ENCODE assay signal across 19 cellular contexts in the genomic region with DNA sequence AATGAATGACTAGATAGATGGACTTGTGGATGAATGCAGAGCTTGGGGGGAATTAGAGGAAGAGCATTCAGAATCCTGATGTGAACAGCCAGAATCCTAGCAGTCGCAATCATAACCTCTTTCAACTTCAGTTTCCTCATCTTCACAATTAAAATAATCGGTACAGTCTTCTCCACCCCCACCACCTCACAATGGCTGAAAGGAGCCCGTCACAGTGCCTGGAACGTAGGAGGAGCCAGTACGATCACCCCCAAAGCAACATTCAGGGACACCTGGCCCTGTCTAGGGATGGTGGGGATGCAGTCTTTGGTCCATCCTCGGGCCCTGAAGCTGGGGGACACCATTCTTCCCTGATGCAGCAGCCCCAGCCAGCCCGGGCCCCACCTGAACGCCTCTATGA.
"Had no signal": no experiment of that assay in that cellular context is flagged by ENCODE, and none has a peak within 500 bp of the region (broad histone marks: within the 10 kb centered on the region; RNA-seq: fewer than 3 reads in every experiment).

No MANE protein-coding gene starts in this region.

- DNase-seq: cortex of kidney; effector memory CD4-positive, alpha-beta T cell; gastrocnemius medialis; immature natural killer cell; kidney; left cardiac atrium; left ventricle myocardium superior; mesenchymal stem cell; midbrain; nephron progenitor cell; sigmoid colon; stimulated activated CD4-positive, alpha-beta T cell treated with anti-CD3 and anti-CD28 coated beads, Interleukin-2, amount 100 ng/mL, for 24 hours; stimulated activated CD4-positive, alpha-beta T cell treated with anti-CD3 and anti-CD28 coated beads, Interleukin-4, amount 100 ng/mL, for 4 hours; stimulated activated naive CD4-positive, alpha-beta T cell treated with Interleukin-2 at 50 U/mL for 16 hours; trophoblast cell had no signal

- H3K4me3 ChIP-seq: gastrocnemius medialis, lung, right atrium auricular region, sigmoid colon, skin epidermis had no signal

- H3K27me3 ChIP-seq: gastrocnemius medialis, right atrium auricular region, sigmoid colon had no signal

- H3K9me3 ChIP-seq: gastrocnemius medialis, right atrium auricular region, sigmoid colon had no signal

- H3K4me1 ChIP-seq: sigmoid colon had no signal

- H3K27ac Mint-ChIP-seq: nephron progenitor cell had no signal

- H3K4me3 Mint-ChIP-seq: nephron progenitor cell had no signal

- H3K4me1 Mint-ChIP-seq: nephron progenitor cell had no signal

- H3K27ac ChIP-seq: gastrocnemius medialis, right atrium auricular region, sigmoid colon, skin epidermis had no signal

- H3K9me3 Mint-ChIP-seq: immature natural killer cell, nephron progenitor cell had no signal

- FAIRE-seq: endometrium, kidney had no signal
